Comparison of ENCODE assay signal across 16 cellular contexts in genomic region chr19:12678039-12678438, GRCh38. TPM values are rescaled to one million over a fixed set of nuclear protein-coding genes. Genes with fewer than 3 reads are reported as not detected.
"Had no signal": no experiment of that assay in that cellular context is flagged by ENCODE, and none has a peak within 500 bp of the region (broad histone marks: within the 10 kb centered on the region; RNA-seq: fewer than 3 reads in every experiment).

No MANE protein-coding gene starts in this region.

RNA-seq across cellular contexts. Expression of gene GNG14, which starts 9.8 kb away (rescaled TPM):
- total RNA-seq: activated B cell treated with CpG ODN at 0.5 μM for 24 hours; activated CD4-positive, alpha-beta memory T cell treated with anti-CD3 and anti-CD28 coated beads for 36 hours; activated CD4-positive, alpha-beta T cell treated with anti-CD3 and anti-CD28 coated beads, Interleukin-2, amount 10 ng/mL, durations not matched to agents 24 days and 14 days; activated CD8-positive, alpha-beta memory T cell treated with anti-CD3 and anti-CD28 coated beads for 36 hours; activated CD8-positive, alpha-beta T cell treated with anti-CD3 and anti-CD28 coated beads for 36 hours; activated naive CD4-positive, alpha-beta T cell treated with anti-CD3 and anti-CD28 coated beads for 36 hours; activated naive CD4-positive, alpha-beta T cell treated with anti-CD3 and anti-CD28 coated beads, Interleukin-2, amount 50 U/mL, for 72 hours; activated naive CD8-positive, alpha-beta T cell treated with anti-CD3 and anti-CD28 coated beads, Interleukin-2, amount 10 ng/mL, durations not matched to agents 7 days and 5 days; activated T-cell treated with anti-CD3 and anti-CD28 coated beads, Interleukin-2, amount 50 U/mL, for 4 hours; activated T-cell treated with anti-CD3 and anti-CD28 coated beads, Interleukin-2, amount 50 U/mL, for 72 hours; activated T-helper 17 cell treated with anti-CD3 and anti-CD28 coated beads, Interleukin-2, amount 50 U/mL, for 72 hours; ascending aorta; bronchial epithelial cell; cerebellum had no signal
- polyA plus RNA-seq: adipose tissue, cardiac muscle cell had no signal
